Comparison of ENCODE assay signal across 8 cellular contexts in genomic region chr15:43105077-43105769, GRCh38. TPM values are rescaled to one million over a fixed set of nuclear protein-coding genes. Genes with fewer than 3 reads are reported as not detected.
A peak's percentile ranks its signal among the peaks of the same experiment; 100 is the strongest.
DNase-seq lines count a peak whose midpoint lies in the region; ATAC-seq, FAIRE-seq and TF ChIP-seq lines count a peak whose summit lies in the region.

No MANE protein-coding gene starts in this region.

- no peak for DNase-seq in activated CD4-positive, CD25-positive, alpha-beta regulatory T cell (lab: John Stamatoyannopoulos, UW)
- DNase-seq in activated B cell treated with CpG ODN at 0.5 μM for 24 hours (no peak), endothelial cell of umbilical vein (ENCODE audit: low read depth, low spot score) (no peak), aorta (no peak)

- H3K9me1 ChIP-seq in endothelial cell of umbilical vein (replicated peaks; ENCODE audit: control insufficient read depth, extremely low read depth, insufficient read depth, low read length), result no peaks in the 10 kb centered on the region

- H4K20me1 ChIP-seq in endothelial cell of umbilical vein (replicated peaks; ENCODE audit: control insufficient read depth, extremely low read depth, insufficient read depth, low read length), result no peaks in the 10 kb centered on the region

- POLR2A ChIA-PET in activated B cell treated with CpG ODN at 0.5 μM for 24 hours (lab: Charles Lee) (interaction anchor here (1.3 to 3.0 kb wide), 7 partner anchors 13 to 80 kb away, joined by 5 to 24 read pairs (median 9); partner anchors contain the start of genes CCNDBP1 and TMEM62), endothelial cell of umbilical vein (lab: Charles Lee) (no interaction called here)

- H3K4me2 ChIP-seq in endothelial cell of umbilical vein (ENCODE audit: insufficient read depth, low read length), result peak overlapping the region; percentile 97

- peak overlapping the region; percentile 98 for H3K27ac Mint-ChIP-seq in activated B cell treated with CpG ODN at 0.5 μM for 24 hours

- no peak for TF ChIP-seq POLR2A in endothelial cell of umbilical vein (IDR thresholded peaks at IDR 0.05; ENCODE audit: low read depth, low read length)

- peak overlapping the region; percentile 98 for H3K4me3 Mint-ChIP-seq in activated B cell treated with CpG ODN at 0.5 μM for 24 hours

- no peaks in the 10 kb centered on the region for H3K9me3 Mint-ChIP-seq in activated B cell treated with CpG ODN at 0.5 μM for 24 hours

- no peaks in the 10 kb centered on the region for H3K9me3 ChIP-seq in endothelial cell of umbilical vein (replicated peaks; ENCODE audit: control insufficient read depth, insufficient read depth, low read length)
- no peaks in the 10 kb centered on the region for H3K9me3 ChIP-seq in muscle layer of colon (ENCODE audit: low read length)
- no peaks in the 10 kb centered on the region for H3K9me3 ChIP-seq in aorta (ENCODE audit: control insufficient read depth, low read length)

- WGBS in aorta, 2 donors, result 6 to 8% methylated on average over 12 of the region's 12 CpGs

- H3K27me3 Mint-ChIP-seq in activated B cell treated with CpG ODN at 0.5 μM for 24 hours, result no peaks in the 10 kb centered on the region

- no peaks in the 10 kb centered on the region for H3K27me3 ChIP-seq in endothelial cell of umbilical vein (ENCODE audit: control insufficient read depth in 2 of 2, insufficient read depth in 2 of 2, low read length in 2 of 2)
- no peaks in the 10 kb centered on the region for H3K27me3 ChIP-seq in muscle layer of colon (ENCODE audit: control insufficient read depth in 1 of 2, insufficient read depth in 2 of 2, low read length in 2 of 2)
- no peaks in the 10 kb centered on the region for H3K27me3 ChIP-seq in aorta (ENCODE audit: control insufficient read depth in 1 of 2, insufficient read depth in 2 of 2, low read length in 1 of 2)

- FAIRE-seq in endothelial cell of umbilical vein (lab: Jason Lieb, UNC), result no peak

- H3K4me1 Mint-ChIP-seq in activated B cell treated with CpG ODN at 0.5 μM for 24 hours, result peaks cover 50% of the 10 kb centered on the region

- peaks cover 44% of the 10 kb centered on the region for H3K36me3 Mint-ChIP-seq in activated B cell treated with CpG ODN at 0.5 μM for 24 hours (ENCODE audit: low read depth)

- TF ChIP-seq CTCF in activated B cell treated with CpG ODN at 0.5 μM for 24 hours (IDR thresholded peaks at IDR 0.05), result no peak
- TF ChIP-seq CTCF in endothelial cell of umbilical vein (IDR thresholded peaks at IDR 0.05; ENCODE audit: extremely low read depth in 1 of 2, insufficient read depth in 1 of 2, low read depth in 1 of 2, low read length in 2 of 2), result no peak

- peak overlapping the region; percentile 71 for H2AFZ ChIP-seq in endothelial cell of umbilical vein (ENCODE audit: low read depth, low read length)

- H3K4me3 ChIP-seq in endothelial cell of umbilical vein (replicated peaks in 1 of 3; ENCODE audit: insufficient read depth in 1 of 3, low read depth in 1 of 3, low read length in 3 of 3), result peak overlapping the region; percentile 65 to 96 (median 91)
- H3K4me3 ChIP-seq in muscle layer of colon (ENCODE audit: low read depth in 1 of 2, low read length in 2 of 2), result peak overlapping the region; percentile 69 to 87
- peak overlapping the region; percentile 74 to 97 for H3K4me3 ChIP-seq in aorta (ENCODE audit: low read length in 2 of 2)

- peaks cover 47% of the 10 kb centered on the region for H3K79me2 ChIP-seq in endothelial cell of umbilical vein (ENCODE audit: control insufficient read depth, insufficient read depth, low read length)

- H3K36me3 ChIP-seq in endothelial cell of umbilical vein (ENCODE audit: control insufficient read depth in 2 of 2, extremely low read depth in 1 of 2, insufficient read depth in 2 of 2, low read length in 2 of 2) (peaks cover 0 to 6% of the 10 kb centered on the region in 2 experiments), muscle layer of colon (ENCODE audit: insufficient read depth, low read length) (peaks cover 13% of the 10 kb centered on the region), aorta (ENCODE audit: control insufficient read depth in 1 of 2, insufficient read depth in 2 of 2, low read length in 1 of 2) (no peaks in the 10 kb centered on the region)

- H3K4me1 ChIP-seq in endothelial cell of umbilical vein (ENCODE audit: control insufficient read depth, extremely low read depth, insufficient read depth, low read length) (peaks cover 23% of the 10 kb centered on the region), muscle layer of colon (ENCODE audit: insufficient read depth, low read length) (peaks cover 12% of the 10 kb centered on the region), aorta (ENCODE audit: control insufficient read depth in 1 of 2, insufficient read depth in 2 of 2, low read length in 2 of 2) (peaks cover 0 to 4% of the 10 kb centered on the region in 2 donors)

- peak overlapping the region; percentile 84 for H3K27ac ChIP-seq in endothelial cell of umbilical vein (ENCODE audit: insufficient read depth, low read depth, low read length)
- H3K27ac ChIP-seq in muscle layer of colon (ENCODE audit: low read depth, low read length), result peak overlapping the region; percentile 92
- H3K27ac ChIP-seq in aorta (ENCODE audit: low read depth in 1 of 2, low read length in 2 of 2), result peak overlapping the region in 1 of 2 donors; percentile 60

- dilution Hi-C loops in endothelial cell of umbilical vein (cut with MboI; ENCODE audit: extremely low pct_ligation_motif_present, low sequenced_read_pairs), result no loop called here

- TSS peak; percentile 69 for BruUV-seq in endothelial cell of umbilical vein (replicated peaks; lab: Mats Ljungman, UMichigan)

- intact Hi-C loops in activated B cell treated with CpG ODN at 0.5 μM for 24 hours (cut with micrococcal nuclease), result loop anchor here (1.0 to 5.0 kb wide), 2 partner anchors 80 to 1823 kb away; partner anchors contain the start of gene CCNDBP1
- intact Hi-C loops in endothelial cell of umbilical vein (cut with micrococcal nuclease), result loop anchor here (5.0 to 10.0 kb wide), 3 partner anchors 47 to 1180 kb away; partner anchors contain the start of genes CCNDBP1 and GOLM2
- intact Hi-C loops in aorta (cut with DNase I), result loop anchor here in 1 of 2 donors (5.0 kb wide), 1 partner anchor 82 kb away; the partner anchor contains the start of gene CCNDBP1

- H3K9ac ChIP-seq in endothelial cell of umbilical vein (replicated peaks; ENCODE audit: extremely low read depth, insufficient read depth, low read length) (peak overlapping the region; percentile 90), muscle layer of colon (ENCODE audit: low read length) (peak overlapping the region; percentile 83)

- CTCF ChIA-PET in activated B cell treated with CpG ODN at 0.5 μM for 24 hours (lab: Charles Lee) (no interaction called here), endothelial cell of umbilical vein (lab: Charles Lee) (interaction anchor here (1.3 to 1.5 kb wide), 2 partner anchors 70 to 99 kb away, joined by 3 to 5 read pairs; no protein-coding TSS in a partner anchor)

- ATAC-seq in activated CD4-positive, CD25-positive, alpha-beta regulatory T cell treated with anti-CD3 and anti-CD28 coated beads, Interleukin-2, amount 50 U/mL, for 24 hours, result peak; percentile 34 to 51
- ATAC-seq in HG03469 (IDR thresholded peaks at IDR 0.05; ENCODE audit: unreplicated experiment) (peak; percentile 20), activated B cell treated with CpG ODN at 0.5 μM for 24 hours (ENCODE audit: low read depth) (peak; percentile 26), aorta (ENCODE audit: low FRiP score) (peak; percentile 34), HG02938 (IDR thresholded peaks at IDR 0.05; ENCODE audit: unreplicated experiment) (no peak)

TF ChIP-seq in endothelial cell of umbilical vein, 7 proteins besides CTCF, POLR2A, EP300 and RAD21:
- TF ChIP-seq POLR2AphosphoS5 (IDR thresholded peaks at IDR 0.05; ENCODE audit: insufficient read depth, low read depth, low read length) (no peak), FOS (IDR thresholded peaks at IDR 0.05; ENCODE audit: borderline replicate concordance, insufficient read depth, low read length) (no peak), GATA2 (IDR thresholded peaks at IDR 0.05; ENCODE audit: insufficient read depth, insufficient read length, low read depth, low read length) (no peak), MYC (IDR thresholded peaks at IDR 0.05; ENCODE audit: low read depth, low read length) (no peak), MAX (IDR thresholded peaks at IDR 0.05; ENCODE audit: insufficient read depth, insufficient read length) (no peak), EZH2 (IDR thresholded peaks at IDR 0.05; ENCODE audit: borderline replicate concordance, low read depth, low read length, severe bottlenecking) (no peak), JUN (IDR thresholded peaks at IDR 0.05; ENCODE audit: borderline replicate concordance, insufficient read depth, insufficient read length, low read depth) (no peak)

RNA-seq across cellular contexts. Expression of gene UBR1, which starts 0.6 kb away (rescaled TPM):
- total RNA-seq in activated B cell treated with CpG ODN at 0.5 μM for 24 hours (46.6 and 48.9 TPM in 2 replicates), endothelial cell of umbilical vein (26.9 and 28.8 TPM in 2 replicates), aorta (10 to 100 TPM; 40.6 to 43.7 TPM)
- polyA plus RNA-seq in endothelial cell of umbilical vein (3.9 and 5.3 TPM in 2 replicates), aorta (1 to 10 TPM; 4.0 to 9.3 TPM)
- polyA plus RNA-seq in endothelial cell of umbilical vein (2011; cell fraction: cytosol; rRNA removed), result 4.3 and 4.9 TPM in 2 replicates
- 15.2 and 19.9 TPM in 2 replicates for polyA plus RNA-seq in endothelial cell of umbilical vein (2011; cell fraction: nucleus; rRNA removed)
- polyA plus RNA-seq in endothelial cell of umbilical vein (2012), result 10.5 and 15.7 TPM in 2 replicates
- polyA minus RNA-seq in endothelial cell of umbilical vein, result 22.8 and 27.2 TPM in 2 replicates
- polyA minus RNA-seq in endothelial cell of umbilical vein (2011; cell fraction: cytosol; rRNA and poly(A)+ RNA removed), result 16.5 TPM
- 52.0 and 62.5 TPM in 2 replicates for polyA minus RNA-seq in endothelial cell of umbilical vein (2011; cell fraction: nucleus; rRNA and poly(A)+ RNA removed)

RNA-seq across cellular contexts. Expression of gene TMEM62, which starts 28.2 kb away (rescaled TPM):
- total RNA-seq in activated B cell treated with CpG ODN at 0.5 μM for 24 hours (38.3 and 52.2 TPM in 2 replicates), endothelial cell of umbilical vein (17.6 and 22.2 TPM in 2 replicates), aorta (10 to 100 TPM; 24.1 to 24.5 TPM)
- polyA plus RNA-seq in endothelial cell of umbilical vein (9.1 and 10.4 TPM in 2 replicates), aorta (10 to 100 TPM; 13.8 to 28.9 TPM)
- polyA plus RNA-seq in endothelial cell of umbilical vein (2011; cell fraction: cytosol; rRNA removed), result 5.7 and 6.0 TPM in 2 replicates
- 23.9 and 32.2 TPM in 2 replicates for polyA plus RNA-seq in endothelial cell of umbilical vein (2011; cell fraction: nucleus; rRNA removed)
- 4.9 and 8.2 TPM in 2 replicates for polyA plus RNA-seq in endothelial cell of umbilical vein (2012)
- polyA minus RNA-seq in endothelial cell of umbilical vein, result 8.4 and 8.6 TPM in 2 replicates
- 10.0 TPM for polyA minus RNA-seq in endothelial cell of umbilical vein (2011; cell fraction: cytosol; rRNA and poly(A)+ RNA removed)
- 15.8 and 18.6 TPM in 2 replicates for polyA minus RNA-seq in endothelial cell of umbilical vein (2011; cell fraction: nucleus; rRNA and poly(A)+ RNA removed)
